Comparison of ENCODE assay signal across 1 cellular context in genomic region chr3:69306239-69307185, GRCh38.
A peak's percentile ranks its signal among the peaks of the same experiment; 100 is the strongest.
TF ChIP-seq lines count a peak whose summit lies in the region.

No MANE protein-coding gene starts in this region.

TF ChIP-seq in HepG2, 621 proteins besides CTCF, POLR2A, EP300 and RAD21 (continued from another document and continues in another):
- TF ChIP-seq ZNF710 (CRISPR knock-in tag; IDR thresholded peaks at IDR 0.05; ENCODE audit: borderline replicate concordance) (peak; percentile 19; the same call in 1 of the 2 replicates), KAT7 (CRISPR knock-in tag; IDR thresholded peaks at IDR 0.05; ENCODE audit: borderline replicate concordance) (no peak), ZBTB49 (CRISPR knock-in tag; IDR thresholded peaks at IDR 0.05; ENCODE audit: borderline replicate concordance) (no peak), ZMYM2 (CRISPR knock-in tag; IDR thresholded peaks at IDR 0.05) (no peak), JUN (CRISPR knock-in tag; IDR thresholded peaks at IDR 0.05) (no peak), PRPF4 (IDR thresholded peaks at IDR 0.05; ENCODE audit: low read depth, low read length, poor library complexity, severe bottlenecking) (no peak), RNF2 (conservative IDR thresholded peaks at IDR 0.05; ENCODE audit: low read depth) (0 out of 2 replicates have a peak, but pooled peaks have one; percentile 41), KLF12 (CRISPR knock-in tag; IDR thresholded peaks at IDR 0.05; ENCODE audit: borderline replicate concordance) (no peak), MEIS2 (CRISPR knock-in tag; IDR thresholded peaks at IDR 0.05) (no peak), CBX1 (IDR thresholded peaks at IDR 0.05; ENCODE audit: low read depth) (no peak), NR2C2 (CRISPR knock-in tag; IDR thresholded peaks at IDR 0.05; ENCODE audit: borderline replicate concordance) (no peak), ZNF724P (CRISPR knock-in tag; IDR thresholded peaks at IDR 0.05; ENCODE audit: borderline replicate concordance) (no peak), ISL2 (CRISPR knock-in tag; IDR thresholded peaks at IDR 0.05) (no peak), ZNF572 (CRISPR knock-in tag; IDR thresholded peaks at IDR 0.05) (no peak), ZNF619 (CRISPR knock-in tag; IDR thresholded peaks at IDR 0.05) (no peak), MTF2 (CRISPR knock-in tag; IDR thresholded peaks at IDR 0.05; ENCODE audit: borderline replicate concordance) (no peak), ZFAT (CRISPR knock-in tag; conservative IDR thresholded peaks at IDR 0.05) (no peak), PRDM4 (CRISPR knock-in tag; IDR thresholded peaks at IDR 0.05; ENCODE audit: borderline replicate concordance) (no peak), MXD4 (CRISPR knock-in tag; IDR thresholded peaks at IDR 0.05) (no peak), JUNB (CRISPR knock-in tag; IDR thresholded peaks at IDR 0.05; ENCODE audit: borderline replicate concordance) (no peak), ESRRA (CRISPR knock-in tag; IDR thresholded peaks at IDR 0.05; ENCODE audit: low read depth) (no peak), E2F5 (CRISPR knock-in tag; conservative IDR thresholded peaks at IDR 0.05) (no peak), RAD51 (IDR thresholded peaks at IDR 0.05; ENCODE audit: borderline replicate concordance) (no peak), GATAD2A (CRISPR knock-in tag; IDR thresholded peaks at IDR 0.05) (peak; percentile 64), CCDC6 (CRISPR knock-in tag; IDR thresholded peaks at IDR 0.05) (no peak), ZNF329 (CRISPR knock-in tag; IDR thresholded peaks at IDR 0.05; ENCODE audit: low read depth) (no peak), ZNF180 (CRISPR knock-in tag; IDR thresholded peaks at IDR 0.05; ENCODE audit: borderline replicate concordance, low read depth) (no peak), CEBPG (CRISPR knock-in tag; IDR thresholded peaks at IDR 0.05) (peak; percentile 91), IKZF5 (CRISPR knock-in tag; IDR thresholded peaks at IDR 0.05) (peak; percentile 23; the same call in 1 of the 2 replicates), ZNF143 (CRISPR knock-in tag; IDR thresholded peaks at IDR 0.05) (no peak), ZNF121 (CRISPR knock-in tag; IDR thresholded peaks at IDR 0.05) (no peak), CAMTA2 (CRISPR knock-in tag; IDR thresholded peaks at IDR 0.05; ENCODE audit: borderline replicate concordance) (no peak)
- TF ChIP-seq, protein P1, sequence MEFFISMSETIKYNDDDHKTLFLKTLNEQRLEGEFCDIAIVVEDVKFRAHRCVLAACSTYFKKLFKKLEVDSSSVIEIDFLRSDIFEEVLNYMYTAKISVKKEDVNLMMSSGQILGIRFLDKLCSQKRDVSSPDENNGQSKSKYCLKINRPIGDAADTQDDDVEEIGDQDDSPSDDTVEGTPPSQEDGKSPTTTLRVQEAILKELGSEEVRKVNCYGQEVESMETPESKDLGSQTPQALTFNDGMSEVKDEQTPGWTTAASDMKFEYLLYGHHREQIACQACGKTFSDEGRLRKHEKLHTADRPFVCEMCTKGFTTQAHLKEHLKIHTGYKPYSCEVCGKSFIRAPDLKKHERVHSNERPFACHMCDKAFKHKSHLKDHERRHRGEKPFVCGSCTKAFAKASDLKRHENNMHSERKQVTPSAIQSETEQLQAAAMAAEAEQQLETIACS (CRISPR knock-in tag; IDR thresholded peaks at IDR 0.05), result no peak
- TF ChIP-seq, protein P2, sequence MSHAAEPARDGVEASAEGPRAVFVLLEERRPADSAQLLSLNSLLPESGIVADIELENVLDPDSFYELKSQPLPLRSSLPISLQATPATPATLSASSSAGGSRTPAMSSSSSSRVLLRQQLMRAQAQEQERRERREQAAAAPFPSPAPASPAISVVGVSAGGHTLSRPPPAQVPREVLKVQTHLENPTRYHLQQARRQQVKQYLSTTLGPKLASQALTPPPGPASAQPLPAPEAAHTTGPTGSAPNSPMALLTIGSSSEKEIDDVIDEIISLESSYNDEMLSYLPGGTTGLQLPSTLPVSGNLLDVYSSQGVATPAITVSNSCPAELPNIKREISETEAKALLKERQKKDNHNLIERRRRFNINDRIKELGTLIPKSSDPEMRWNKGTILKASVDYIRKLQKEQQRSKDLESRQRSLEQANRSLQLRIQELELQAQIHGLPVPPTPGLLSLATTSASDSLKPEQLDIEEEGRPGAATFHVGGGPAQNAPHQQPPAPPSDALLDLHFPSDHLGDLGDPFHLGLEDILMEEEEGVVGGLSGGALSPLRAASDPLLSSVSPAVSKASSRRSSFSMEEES (CRISPR knock-in tag; IDR thresholded peaks at IDR 0.05), result no peak
- TF ChIP-seq, protein P3, sequence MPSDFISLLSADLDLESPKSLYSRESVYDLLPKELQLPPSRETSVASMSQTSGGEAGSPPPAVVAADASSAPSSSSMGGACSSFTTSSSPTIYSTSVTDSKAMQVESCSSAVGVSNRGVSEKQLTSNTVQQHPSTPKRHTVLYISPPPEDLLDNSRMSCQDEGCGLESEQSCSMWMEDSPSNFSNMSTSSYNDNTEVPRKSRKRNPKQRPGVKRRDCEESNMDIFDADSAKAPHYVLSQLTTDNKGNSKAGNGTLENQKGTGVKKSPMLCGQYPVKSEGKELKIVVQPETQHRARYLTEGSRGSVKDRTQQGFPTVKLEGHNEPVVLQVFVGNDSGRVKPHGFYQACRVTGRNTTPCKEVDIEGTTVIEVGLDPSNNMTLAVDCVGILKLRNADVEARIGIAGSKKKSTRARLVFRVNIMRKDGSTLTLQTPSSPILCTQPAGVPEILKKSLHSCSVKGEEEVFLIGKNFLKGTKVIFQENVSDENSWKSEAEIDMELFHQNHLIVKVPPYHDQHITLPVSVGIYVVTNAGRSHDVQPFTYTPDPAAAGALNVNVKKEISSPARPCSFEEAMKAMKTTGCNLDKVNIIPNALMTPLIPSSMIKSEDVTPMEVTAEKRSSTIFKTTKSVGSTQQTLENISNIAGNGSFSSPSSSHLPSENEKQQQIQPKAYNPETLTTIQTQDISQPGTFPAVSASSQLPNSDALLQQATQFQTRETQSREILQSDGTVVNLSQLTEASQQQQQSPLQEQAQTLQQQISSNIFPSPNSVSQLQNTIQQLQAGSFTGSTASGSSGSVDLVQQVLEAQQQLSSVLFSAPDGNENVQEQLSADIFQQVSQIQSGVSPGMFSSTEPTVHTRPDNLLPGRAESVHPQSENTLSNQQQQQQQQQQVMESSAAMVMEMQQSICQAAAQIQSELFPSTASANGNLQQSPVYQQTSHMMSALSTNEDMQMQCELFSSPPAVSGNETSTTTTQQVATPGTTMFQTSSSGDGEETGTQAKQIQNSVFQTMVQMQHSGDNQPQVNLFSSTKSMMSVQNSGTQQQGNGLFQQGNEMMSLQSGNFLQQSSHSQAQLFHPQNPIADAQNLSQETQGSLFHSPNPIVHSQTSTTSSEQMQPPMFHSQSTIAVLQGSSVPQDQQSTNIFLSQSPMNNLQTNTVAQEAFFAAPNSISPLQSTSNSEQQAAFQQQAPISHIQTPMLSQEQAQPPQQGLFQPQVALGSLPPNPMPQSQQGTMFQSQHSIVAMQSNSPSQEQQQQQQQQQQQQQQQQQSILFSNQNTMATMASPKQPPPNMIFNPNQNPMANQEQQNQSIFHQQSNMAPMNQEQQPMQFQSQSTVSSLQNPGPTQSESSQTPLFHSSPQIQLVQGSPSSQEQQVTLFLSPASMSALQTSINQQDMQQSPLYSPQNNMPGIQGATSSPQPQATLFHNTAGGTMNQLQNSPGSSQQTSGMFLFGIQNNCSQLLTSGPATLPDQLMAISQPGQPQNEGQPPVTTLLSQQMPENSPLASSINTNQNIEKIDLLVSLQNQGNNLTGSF (CRISPR knock-in tag; IDR thresholded peaks at IDR 0.05), result no peak
- TF ChIP-seq, protein P4, sequence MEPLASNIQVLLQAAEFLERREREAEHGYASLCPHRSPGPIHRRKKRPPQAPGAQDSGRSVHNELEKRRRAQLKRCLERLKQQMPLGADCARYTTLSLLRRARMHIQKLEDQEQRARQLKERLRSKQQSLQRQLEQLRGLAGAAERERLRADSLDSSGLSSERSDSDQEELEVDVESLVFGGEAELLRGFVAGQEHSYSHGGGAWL (CRISPR knock-in tag; IDR thresholded peaks at IDR 0.05), result no peak
- TF ChIP-seq, protein P5, sequence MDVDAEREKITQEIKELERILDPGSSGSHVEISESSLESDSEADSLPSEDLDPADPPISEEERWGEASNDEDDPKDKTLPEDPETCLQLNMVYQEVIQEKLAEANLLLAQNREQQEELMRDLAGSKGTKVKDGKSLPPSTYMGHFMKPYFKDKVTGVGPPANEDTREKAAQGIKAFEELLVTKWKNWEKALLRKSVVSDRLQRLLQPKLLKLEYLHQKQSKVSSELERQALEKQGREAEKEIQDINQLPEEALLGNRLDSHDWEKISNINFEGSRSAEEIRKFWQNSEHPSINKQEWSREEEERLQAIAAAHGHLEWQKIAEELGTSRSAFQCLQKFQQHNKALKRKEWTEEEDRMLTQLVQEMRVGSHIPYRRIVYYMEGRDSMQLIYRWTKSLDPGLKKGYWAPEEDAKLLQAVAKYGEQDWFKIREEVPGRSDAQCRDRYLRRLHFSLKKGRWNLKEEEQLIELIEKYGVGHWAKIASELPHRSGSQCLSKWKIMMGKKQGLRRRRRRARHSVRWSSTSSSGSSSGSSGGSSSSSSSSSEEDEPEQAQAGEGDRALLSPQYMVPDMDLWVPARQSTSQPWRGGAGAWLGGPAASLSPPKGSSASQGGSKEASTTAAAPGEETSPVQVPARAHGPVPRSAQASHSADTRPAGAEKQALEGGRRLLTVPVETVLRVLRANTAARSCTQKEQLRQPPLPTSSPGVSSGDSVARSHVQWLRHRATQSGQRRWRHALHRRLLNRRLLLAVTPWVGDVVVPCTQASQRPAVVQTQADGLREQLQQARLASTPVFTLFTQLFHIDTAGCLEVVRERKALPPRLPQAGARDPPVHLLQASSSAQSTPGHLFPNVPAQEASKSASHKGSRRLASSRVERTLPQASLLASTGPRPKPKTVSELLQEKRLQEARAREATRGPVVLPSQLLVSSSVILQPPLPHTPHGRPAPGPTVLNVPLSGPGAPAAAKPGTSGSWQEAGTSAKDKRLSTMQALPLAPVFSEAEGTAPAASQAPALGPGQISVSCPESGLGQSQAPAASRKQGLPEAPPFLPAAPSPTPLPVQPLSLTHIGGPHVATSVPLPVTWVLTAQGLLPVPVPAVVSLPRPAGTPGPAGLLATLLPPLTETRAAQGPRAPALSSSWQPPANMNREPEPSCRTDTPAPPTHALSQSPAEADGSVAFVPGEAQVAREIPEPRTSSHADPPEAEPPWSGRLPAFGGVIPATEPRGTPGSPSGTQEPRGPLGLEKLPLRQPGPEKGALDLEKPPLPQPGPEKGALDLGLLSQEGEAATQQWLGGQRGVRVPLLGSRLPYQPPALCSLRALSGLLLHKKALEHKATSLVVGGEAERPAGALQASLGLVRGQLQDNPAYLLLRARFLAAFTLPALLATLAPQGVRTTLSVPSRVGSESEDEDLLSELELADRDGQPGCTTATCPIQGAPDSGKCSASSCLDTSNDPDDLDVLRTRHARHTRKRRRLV (CRISPR knock-in tag; IDR thresholded peaks at IDR 0.05), result no peak
